33 cellular contexts compared by ENCODE assay signal in genomic region chr11:65187971-65188461, GRCh38. TPM values are rescaled to one million over a fixed set of nuclear protein-coding genes. Genes with fewer than 3 reads are reported as not detected.
"Had no signal": no experiment of that assay in that cellular context is flagged by ENCODE, and none has a peak within 500 bp of the region (broad histone marks: within the 10 kb centered on the region; RNA-seq: fewer than 3 reads in every experiment).

No MANE protein-coding gene starts in this region.

- H3K9me3 Mint-ChIP-seq: activated naive CD4-positive, alpha-beta T cell treated with anti-CD3 and anti-CD28 coated beads, Interleukin-2, amount 50 U/mL, for 24 hours; activated naive CD8-positive, alpha-beta T cell treated with anti-CD3 and anti-CD28 coated beads, Interleukin-2, amount 50 U/mL, for 24 hours; activated T-cell treated with anti-CD3 and anti-CD28 coated beads, Interleukin-2, amount 50 U/mL, for 4 hours; activated T-helper 17 cell treated with anti-CD3 and anti-CD28 coated beads, Interleukin-2, amount 50 U/mL, for 72 hours; effector memory CD8-positive, alpha-beta T cell; naive thymus-derived CD4-positive, alpha-beta T cell; stimulated activated memory B cell treated with anti-CD40 and anti-IgM and Interleukin-4, amounts not matched to agents 10 μg/mL and 1 μg/mL and 100 μg/mL, for 72 hours; T-helper 1 cell treated with Interleukin-12 subunit alpha and Interleukin-12 subunit beta and Interleukin-4 antibody, amounts not matched to agents 30 μg/mL and 1 μg/mL, for 36 hours had no signal

- H3K9me3 ChIP-seq: gastroesophageal sphincter, pancreas, psoas muscle, suprapubic skin, tibial nerve had no signal

- H3K27ac ChIP-seq: gastroesophageal sphincter, pancreas, psoas muscle, suprapubic skin, tibial nerve, VCaP had no signal

- H3K27ac Mint-ChIP-seq: activated naive CD4-positive, alpha-beta T cell treated with anti-CD3 and anti-CD28 coated beads, Interleukin-2, amount 50 U/mL, for 24 hours; activated naive CD8-positive, alpha-beta T cell treated with anti-CD3 and anti-CD28 coated beads, Interleukin-2, amount 50 U/mL, for 24 hours; effector memory CD8-positive, alpha-beta T cell; naive thymus-derived CD4-positive, alpha-beta T cell; stimulated activated memory B cell treated with anti-CD40 and anti-IgM and Interleukin-4, amounts not matched to agents 10 μg/mL and 1 μg/mL and 100 μg/mL, for 72 hours; T-helper 1 cell treated with Interleukin-12 subunit alpha and Interleukin-12 subunit beta and Interleukin-4 antibody, amounts not matched to agents 30 μg/mL and 1 μg/mL, for 36 hours had no signal

- H3K27me3 Mint-ChIP-seq: activated naive CD4-positive, alpha-beta T cell treated with anti-CD3 and anti-CD28 coated beads, Interleukin-2, amount 50 U/mL, for 24 hours; activated naive CD8-positive, alpha-beta T cell treated with anti-CD3 and anti-CD28 coated beads, Interleukin-2, amount 50 U/mL, for 24 hours; activated T-helper 17 cell treated with anti-CD3 and anti-CD28 coated beads, Interleukin-2, amount 50 U/mL, for 72 hours; effector memory CD8-positive, alpha-beta T cell; naive thymus-derived CD4-positive, alpha-beta T cell; stimulated activated memory B cell treated with anti-CD40 and anti-IgM and Interleukin-4, amounts not matched to agents 10 μg/mL and 1 μg/mL and 100 μg/mL, for 72 hours had no signal

- H3K4me3 Mint-ChIP-seq: activated naive CD4-positive, alpha-beta T cell treated with anti-CD3 and anti-CD28 coated beads, Interleukin-2, amount 50 U/mL, for 24 hours; activated naive CD8-positive, alpha-beta T cell treated with anti-CD3 and anti-CD28 coated beads, Interleukin-2, amount 50 U/mL, for 24 hours; activated T-cell treated with anti-CD3 and anti-CD28 coated beads, Interleukin-2, amount 50 U/mL, for 4 hours; activated T-helper 17 cell treated with anti-CD3 and anti-CD28 coated beads, Interleukin-2, amount 50 U/mL, for 72 hours; effector memory CD8-positive, alpha-beta T cell; naive thymus-derived CD4-positive, alpha-beta T cell; stimulated activated memory B cell treated with anti-CD40 and anti-IgM and Interleukin-4, amounts not matched to agents 10 μg/mL and 1 μg/mL and 100 μg/mL, for 72 hours; T-helper 1 cell treated with Interleukin-12 subunit alpha and Interleukin-12 subunit beta and Interleukin-4 antibody, amounts not matched to agents 30 μg/mL and 1 μg/mL, for 36 hours had no signal

- ATAC-seq: activated naive CD8-positive, alpha-beta T cell treated with anti-CD3 and anti-CD28 coated beads, Interleukin-2, amount 50 U/mL, for 24 hours; activated T-cell treated with anti-CD3 and anti-CD28 coated beads, Interleukin-2, amount 50 U/mL, for 4 hours; activated T-helper 17 cell treated with anti-CD3 and anti-CD28 coated beads, Interleukin-2, amount 50 U/mL, for 72 hours; effector memory CD8-positive, alpha-beta T cell; gastroesophageal sphincter; naive thymus-derived CD4-positive, alpha-beta T cell; pancreas; psoas muscle had no signal

- H3K4me1 ChIP-seq: psoas muscle had no signal

- DNase-seq: activated CD4-positive, alpha-beta T cell treated with anti-CD3 and anti-CD28 coated beads for 4 hours; activated CD4-positive, alpha-beta T cell treated with anti-CD3 and anti-CD28 coated beads, Interleukin-2, amount 50 U/mL, for 4 hours; activated gamma-delta T cell treated with Interleukin-2 at 50 U/mL for 16 hours; activated naive CD8-positive, alpha-beta T cell treated with anti-CD3 and anti-CD28 coated beads, Interleukin-2, amount 50 U/mL, for 24 hours; activated T-cell treated with anti-CD3 and anti-CD28 coated beads, Interleukin-2, amount 50 U/mL, for 4 hours; amygdala; caudate nucleus; cortex of kidney; effector memory CD8-positive, alpha-beta T cell; mammary epithelial cell; midbrain; nucleus accumbens; pancreas; psoas muscle; stimulated activated CD4-positive, alpha-beta T cell treated with anti-CD3 and anti-CD28 coated beads, Interleukin-4, amount 100 ng/mL, for 1 hour; SW 1271; T-helper 9 cell had no signal

- H3K27me3 ChIP-seq: gastroesophageal sphincter, pancreas, suprapubic skin, tibial nerve had no signal

- H3K4me3 ChIP-seq: gastroesophageal sphincter, pancreas, psoas muscle, suprapubic skin, tibial nerve had no signal

RNA-seq across cellular contexts. Expression of gene SPDYC, which starts 18.0 kb away (rescaled TPM):
- total RNA-seq: activated T-cell treated with anti-CD3 and anti-CD28 coated beads, Interleukin-2, amount 50 U/mL, for 4 hours; activated T-helper 17 cell treated with anti-CD3 and anti-CD28 coated beads, Interleukin-2, amount 50 U/mL, for 72 hours; chondrocyte; endothelial cell of umbilical vein; fibroblast of lung; fibroblast of villous mesenchyme; gastroesophageal sphincter; mammary epithelial cell; naive thymus-derived CD4-positive, alpha-beta T cell; pancreas; psoas muscle; suprapubic skin; tibial nerve; urinary bladder had no signal
- polyA plus RNA-seq: endothelial cell of umbilical vein; esophagus; fibroblast of lung; mammary epithelial cell; naive thymus-derived CD4-positive, alpha-beta T cell; neural cell; psoas muscle; urinary bladder had no signal
